Comparison of ENCODE assay signal across 22 cellular contexts in the genomic region with DNA sequence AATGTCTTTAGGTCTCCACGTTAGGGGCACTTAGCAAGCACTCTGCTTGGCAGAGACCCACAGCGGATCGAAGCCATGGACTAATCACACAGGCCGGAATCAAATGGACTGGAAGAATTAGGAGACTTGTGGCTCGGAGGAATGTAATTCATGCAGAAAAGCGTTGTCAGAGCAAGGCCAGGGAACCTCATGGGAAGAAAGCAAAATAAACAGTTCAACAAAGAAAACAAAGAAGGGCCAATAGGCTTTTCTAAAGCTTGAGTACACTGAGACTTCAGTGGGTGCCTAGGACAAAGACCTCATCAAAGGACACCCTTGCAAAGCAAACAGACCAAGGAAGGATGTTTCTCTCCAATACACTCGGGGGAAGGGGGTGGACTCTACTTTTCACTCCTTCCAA.
DNase-seq lines count a peak whose midpoint lies in the region; ATAC-seq and TF ChIP-seq lines count a peak whose summit lies in the region.
"Had no signal": no experiment of that assay in that cellular context is flagged by ENCODE, and none has a peak within 500 bp of the region (broad histone marks: within the 10 kb centered on the region; RNA-seq: fewer than 3 reads in every experiment).

No MANE protein-coding gene starts in this region.

- no peak overlapping the region for H3K4me3 ChIP-seq in adipocyte (ENCODE audit: low read length)
- H3K4me3 ChIP-seq in osteoblast (ENCODE audit: insufficient read depth, low read length): no peak overlapping the region
- H3K4me3 ChIP-seq in dorsolateral prefrontal cortex: no peak overlapping the region
- H3K4me3 ChIP-seq: A549, psoas muscle had no signal

- H3K4me3 Mint-ChIP-seq in stimulated activated effector memory CD8-positive, alpha-beta T cell treated with anti-CD3 and anti-CD28 coated beads, Interleukin-12 subunit alpha, Interleukin-12 subunit beta, amount 100 ng/mL, for 72 hours: no peak overlapping the region
- H3K4me3 Mint-ChIP-seq: activated naive CD8-positive, alpha-beta T cell treated with anti-CD3 and anti-CD28 coated beads, Interleukin-2, amount 50 U/mL, for 24 hours; activated T-helper 17 cell treated with anti-CD3 and anti-CD28 coated beads, Interleukin-2, amount 50 U/mL, for 72 hours; central memory CD8-positive, alpha-beta T cell; naive B cell had no signal

- DNase-seq in ELF-1 (ENCODE audit: low read depth, low spot score) (peak; percentile 66), adipocyte (ENCODE audit: low read depth) (peak; percentile 29), glomerular visceral epithelial cell (ENCODE audit: extremely low spot score) (peak; percentile 26), osteoblast (ENCODE audit: insufficient read length, low spot score, missing footprints) (no peak), dorsolateral prefrontal cortex (no peak), D341Med (ENCODE audit: low spot score) (no peak)
- no peak for DNase-seq in stimulated activated effector memory CD8-positive, alpha-beta T cell treated with anti-CD3 and anti-CD28 coated beads, Interleukin-12 subunit alpha, Interleukin-12 subunit beta, amount 100 ng/mL, for 72 hours (ENCODE audit: low spot score in 2 of 2)
- DNase-seq: activated CD8-positive, alpha-beta memory T cell treated with anti-CD3 and anti-CD28 coated beads for 24 hours; activated naive CD8-positive, alpha-beta T cell treated with anti-CD3 and anti-CD28 coated beads, Interleukin-2, amount 50 U/mL, for 24 hours; DMS153; foreskin melanocyte; naive B cell; NCI-H1417 treated with DMSO at 0.1 percent for 48 hours; NCI-H82; psoas muscle; stimulated activated naive CD8-positive, alpha-beta T cell treated with anti-CD3 and anti-CD28 coated beads, Interleukin-15, Interleukin-2, amounts not matched to agents 100 U/mL and 50 U/mL, for 24 hours had no signal

- H2AFZ ChIP-seq in osteoblast (ENCODE audit: low read length): peak overlapping the region; percentile 7

- no peak overlapping the region for H3K9ac ChIP-seq in adipocyte (ENCODE audit: low read length)

- H3K27me3 ChIP-seq in adipocyte (replicated peaks; ENCODE audit: control insufficient read depth, insufficient read depth, low read length): no peaks in the 10 kb centered on the region
- no peaks in the 10 kb centered on the region for H3K27me3 ChIP-seq in osteoblast (ENCODE audit: insufficient read depth, low read length)
- H3K27me3 ChIP-seq in dorsolateral prefrontal cortex: no peaks in the 10 kb centered on the region

- no peak overlapping the region for H3K27ac ChIP-seq in osteoblast (ENCODE audit: low read depth, low read length)
- peak overlapping the region in 2 of 59 donors; percentile 31 to 59 for H3K27ac ChIP-seq in dorsolateral prefrontal cortex
- H3K27ac ChIP-seq: A549, psoas muscle, VCaP had no signal

- H3K27ac Mint-ChIP-seq in stimulated activated effector memory CD8-positive, alpha-beta T cell treated with anti-CD3 and anti-CD28 coated beads, Interleukin-12 subunit alpha, Interleukin-12 subunit beta, amount 100 ng/mL, for 72 hours: no peak overlapping the region
- H3K27ac Mint-ChIP-seq: activated naive CD8-positive, alpha-beta T cell treated with anti-CD3 and anti-CD28 coated beads, Interleukin-2, amount 50 U/mL, for 24 hours; activated T-helper 17 cell treated with anti-CD3 and anti-CD28 coated beads, Interleukin-2, amount 50 U/mL, for 72 hours; naive B cell had no signal

- no peaks in the 10 kb centered on the region for H3K36me3 Mint-ChIP-seq in stimulated activated effector memory CD8-positive, alpha-beta T cell treated with anti-CD3 and anti-CD28 coated beads, Interleukin-12 subunit alpha, Interleukin-12 subunit beta, amount 100 ng/mL, for 72 hours
- H3K36me3 Mint-ChIP-seq: naive B cell had no signal

- no peak for ATAC-seq in stimulated activated effector memory CD8-positive, alpha-beta T cell treated with anti-CD3 and anti-CD28 coated beads, Interleukin-12 subunit alpha, Interleukin-12 subunit beta, amount 100 ng/mL, for 72 hours
- no peak for ATAC-seq in GM21360 (IDR thresholded peaks at IDR 0.05; ENCODE audit: unreplicated experiment)
- ATAC-seq: A549; activated naive CD8-positive, alpha-beta T cell treated with anti-CD3 and anti-CD28 coated beads, Interleukin-2, amount 50 U/mL, for 24 hours; activated T-helper 17 cell treated with anti-CD3 and anti-CD28 coated beads, Interleukin-2, amount 50 U/mL, for 72 hours; HCT116; psoas muscle; stimulated activated naive CD8-positive, alpha-beta T cell treated with anti-CD3 and anti-CD28 coated beads, Interleukin-15, Interleukin-2, amounts not matched to agents 100 U/mL and 50 U/mL, for 24 hours had no signal

- H3K9me3 ChIP-seq in adipocyte (ENCODE audit: control insufficient read depth, low read length): no peaks in the 10 kb centered on the region
- H3K9me3 ChIP-seq in osteoblast (ENCODE audit: low read depth, low read length): no peaks in the 10 kb centered on the region
- H3K9me3 ChIP-seq: A549, psoas muscle had no signal

- H3K36me3 ChIP-seq in adipocyte (ENCODE audit: control insufficient read depth, insufficient read depth, low read length, severe bottlenecking) (no peaks in the 10 kb centered on the region), osteoblast (ENCODE audit: insufficient read depth, low read length) (no peaks in the 10 kb centered on the region)

- H3K4me1 Mint-ChIP-seq in stimulated activated effector memory CD8-positive, alpha-beta T cell treated with anti-CD3 and anti-CD28 coated beads, Interleukin-12 subunit alpha, Interleukin-12 subunit beta, amount 100 ng/mL, for 72 hours: no peaks in the 10 kb centered on the region
- H3K4me1 Mint-ChIP-seq: activated naive CD8-positive, alpha-beta T cell treated with anti-CD3 and anti-CD28 coated beads, Interleukin-2, amount 50 U/mL, for 24 hours; activated T-helper 17 cell treated with anti-CD3 and anti-CD28 coated beads, Interleukin-2, amount 50 U/mL, for 72 hours; central memory CD8-positive, alpha-beta T cell; naive B cell had no signal

- H4K20me1 ChIP-seq in osteoblast (ENCODE audit: insufficient read depth, low read length): no peaks in the 10 kb centered on the region

- TF ChIP-seq CTCF in osteoblast (IDR thresholded peaks at IDR 0.05; ENCODE audit: extremely low read depth, low read depth, low read length) (no peak), dorsolateral prefrontal cortex (IDR thresholded peaks at IDR 0.05 in 54 of 56, conservative IDR thresholded peaks at IDR 0.05 in 2 of 56; ENCODE audit: low read depth in 1 of 56, partially characterized antibody in 56 of 56) (no peak)

- H3K4me2 ChIP-seq in osteoblast (ENCODE audit: insufficient read depth, low read length): peak overlapping the region; percentile 52
- H3K4me2 ChIP-seq: A549 had no signal

- H3K4me1 ChIP-seq in adipocyte (ENCODE audit: control insufficient read depth, insufficient read depth, low read length): peaks cover 24% of the 10 kb centered on the region
- peaks cover 14% of the 10 kb centered on the region for H3K4me1 ChIP-seq in osteoblast (ENCODE audit: insufficient read depth, low read length)
- H3K4me1 ChIP-seq: A549, psoas muscle had no signal

- peaks cover 2% of the 10 kb centered on the region for H3K79me2 ChIP-seq in osteoblast (ENCODE audit: insufficient read depth, low read length)

- intact Hi-C loops in dorsolateral prefrontal cortex (cut with DNase I): no loop called here

- H3K9me3 Mint-ChIP-seq in stimulated activated effector memory CD8-positive, alpha-beta T cell treated with anti-CD3 and anti-CD28 coated beads, Interleukin-12 subunit alpha, Interleukin-12 subunit beta, amount 100 ng/mL, for 72 hours: no peaks in the 10 kb centered on the region
- H3K9me3 Mint-ChIP-seq: activated naive CD8-positive, alpha-beta T cell treated with anti-CD3 and anti-CD28 coated beads, Interleukin-2, amount 50 U/mL, for 24 hours; activated T-helper 17 cell treated with anti-CD3 and anti-CD28 coated beads, Interleukin-2, amount 50 U/mL, for 72 hours; central memory CD8-positive, alpha-beta T cell; naive B cell had no signal

Comparison
In these comparisons a context has a peak if more than half of its experiments do, and no peak if none do; other contexts are left out.
1. DNase-seq: peak in ELF-1 (single experiment), adipocyte (single experiment) and glomerular visceral epithelial cell (single experiment); none in osteoblast (single experiment), stimulated activated effector memory CD8-positive, alpha-beta T cell treated with anti-CD3 and anti-CD28 coated beads, Interleukin-12 subunit alpha, Interleukin-12 subunit beta, amount 100 ng/mL, for 72 hours (0 of 2), dorsolateral prefrontal cortex (0 of 10) and D341Med (single experiment).